ENCODE assay signal across 21 cellular contexts in genomic region chr11:17165247-17165890, GRCh38. TPM values are rescaled to one million over a fixed set of nuclear protein-coding genes. Genes with fewer than 3 reads are reported as not detected.
DNase-seq lines count a peak whose midpoint lies in the region; ATAC-seq, FAIRE-seq and TF ChIP-seq lines count a peak whose summit lies in the region.
"Had no signal": no experiment of that assay in that cellular context is flagged by ENCODE, and none has a peak within 500 bp of the region (broad histone marks: within the 10 kb centered on the region; RNA-seq: fewer than 3 reads in every experiment).

No MANE protein-coding gene starts in this region.

- H3K9me1 ChIP-seq in K562 (ENCODE audit: control insufficient read depth, insufficient read depth, low read length), result no peaks in the 10 kb centered on the region

- H3K4me1 ChIP-seq in MM.1S (ENCODE audit: low read length), result peaks cover 63% of the 10 kb centered on the region
- H3K4me1 ChIP-seq in K562 (replicated peaks in 1 of 2; ENCODE audit: control insufficient read depth in 2 of 2, insufficient read depth in 2 of 2, low read length in 2 of 2), result peaks cover 0 to 22% of the 10 kb centered on the region in 2 experiments; a peak in 4 of 5 replicates

- CTCF ChIA-PET in K562 (lab: Yijun Ruan, JAX; ENCODE audit: low intra/inter-chr PET ratio), result no interaction called here

- H3K27ac ChIP-seq in MM.1S (ENCODE audit: low read length) (peak overlapping the region; percentile 40; the same call in 1 of the 2 replicates), K562 (ENCODE audit: extremely low read depth, low read depth, low read length) (no peak overlapping the region)

- H3K9me2 ChIP-seq in MM.1S (replicated peaks; ENCODE audit: insufficient read depth, low read length), result no peaks in the 10 kb centered on the region

- H3K36me3 ChIP-seq in MM.1S (replicated peaks; ENCODE audit: insufficient read depth, low read length), result no peaks in the 10 kb centered on the region
- H3K36me3 ChIP-seq in K562 (ENCODE audit: control insufficient read depth, insufficient read depth, low read length), result peaks cover 4% of the 10 kb centered on the region; the same call in 1 of the 3 replicates

- H4K20me1 ChIP-seq in MM.1S (ENCODE audit: insufficient read depth, low read length), result no peaks in the 10 kb centered on the region
- H4K20me1 ChIP-seq in K562 (replicated peaks; ENCODE audit: control insufficient read depth, insufficient read depth, low read length), result 0 out of 2 replicates have a peak, but pooled peaks cover 3% of the 10 kb centered on the region

- no peak for TF ChIP-seq POLR2A in K562 (conservative IDR thresholded peaks at IDR 0.05)

- no peak for TF ChIP-seq RAD21 in K562 (CRISPR knock-in tag; conservative IDR thresholded peaks at IDR 0.05 in 1 of 2, IDR thresholded peaks at IDR 0.05 in 1 of 2)

- H3K27me3 Mint-ChIP-seq in CD14-positive monocyte (ENCODE audit: low read depth in 3 of 3), result peaks cover 0 to 2% (median 0%) of the 10 kb centered on the region in 3 donors
- no peaks in the 10 kb centered on the region for H3K27me3 Mint-ChIP-seq in natural killer cell treated with Interleukin-12 subunit alpha and Interleukin-12 subunit beta and Interleukin-15 and Interleukin-18, amount 100 ng/mL, for 72 hours
- H3K27me3 Mint-ChIP-seq: activated CD4-positive, alpha-beta T cell treated with anti-CD3 and anti-CD28 coated beads, Interleukin-2, amount 10 ng/mL, durations not matched to agents 7 days and 5 days; dendritic cell treated with granulocyte-macrophage colony-stimulating factor and Interleukin-4, amounts not matched to agents 40 ng/mL and 50 ng/mL, for 4 days had no signal

- H3K4me1 Mint-ChIP-seq in CD14-positive monocyte, result peaks cover 53% of the 10 kb centered on the region
- H3K4me1 Mint-ChIP-seq in natural killer cell treated with Interleukin-12 subunit alpha and Interleukin-12 subunit beta and Interleukin-15 and Interleukin-18, amount 100 ng/mL, for 72 hours (ENCODE audit: low read depth in 2 of 2), result peaks cover 47 to 60% of the 10 kb centered on the region in 2 donors

- intact Hi-C loops in CD14-positive monocyte (cut with micrococcal nuclease), result no loop called here
- intact Hi-C loops in K562 (cut with micrococcal nuclease), result no loop called here

- WGBS in K562 (ENCODE audit: insufficient coverage, low coverage, missing lambda C conversion rate), result 75% methylated on average over 10 of the region's 11 CpGs

- ATAC-seq in K562, result no peak; the same call in 2 of the 3 replicates
- no peak for ATAC-seq in natural killer cell treated with Interleukin-12 subunit alpha and Interleukin-12 subunit beta and Interleukin-15 and Interleukin-18, amount 100 ng/mL, for 72 hours
- no peak for ATAC-seq in GM19023 (IDR thresholded peaks at IDR 0.05; ENCODE audit: unreplicated experiment)
- ATAC-seq: body of pancreas had no signal

- BruUV-seq in K562 (replicated peaks; lab: Mats Ljungman, UMichigan), result no TSS peak

- DNase-seq in CD14-positive monocyte (ENCODE audit: low spot score), result no peak
- no peak for DNase-seq in MM.1S
- DNase-seq in K562 (ENCODE audit: extremely low read depth in 1 of 4, low spot score in 3 of 4), result no peak
- DNase-seq in natural killer cell treated with Interleukin-12 subunit alpha and Interleukin-12 subunit beta and Interleukin-15 and Interleukin-18, amount 100 ng/mL, for 72 hours (ENCODE audit: low spot score), result no peak
- no peak for DNase-seq in NCI-H524 (lab: John Stamatoyannopoulos, UW)
- no peak for DNase-seq in retina
- no peak for DNase-seq in midbrain (lab: John Stamatoyannopoulos, UW)
- DNase-seq: activated CD4-positive, alpha-beta T cell treated with anti-CD3 and anti-CD28 coated beads, Interleukin-2, amount 10 ng/mL, durations not matched to agents 7 days and 5 days; activated naive CD4-positive, alpha-beta T cell treated with anti-CD3 and anti-CD28 coated beads for 36 hours; body of pancreas; MG63; NCI-H2029 treated with DMSO at 0.1 percent for 48 hours; NCI-H526 treated with DMSO at 0.1 percent for 48 hours; occipital lobe; stimulated activated CD4-positive, alpha-beta T cell treated with anti-CD3 and anti-CD28 coated beads, Interleukin-4, amount 100 ng/mL, for 4 hours; testis had no signal

- no peak for TF ChIP-seq EP300 in K562 (IDR thresholded peaks at IDR 0.05; ENCODE audit: low read length)

- H3K9me3 ChIP-seq in MM.1S (replicated peaks; ENCODE audit: insufficient read depth, low read length) (no peaks in the 10 kb centered on the region), K562 (replicated peaks; ENCODE audit: control insufficient read depth, insufficient read depth, low read depth, low read length) (no peaks in the 10 kb centered on the region)
- H3K9me3 ChIP-seq: body of pancreas, MG63, mucosa of descending colon, testis had no signal

- no peak overlapping the region for H3K4me3 ChIP-seq in MM.1S (ENCODE audit: low read length)
- H3K4me3 ChIP-seq in K562, result no peak overlapping the region
- H3K4me3 ChIP-seq: body of pancreas, MG63, mucosa of descending colon, skin epidermis, testis had no signal

- no peaks in the 10 kb centered on the region for H3K9me3 Mint-ChIP-seq in CD14-positive monocyte
- peaks cover 3% of the 10 kb centered on the region for H3K9me3 Mint-ChIP-seq in natural killer cell treated with Interleukin-12 subunit alpha and Interleukin-12 subunit beta and Interleukin-15 and Interleukin-18, amount 100 ng/mL, for 72 hours
- H3K9me3 Mint-ChIP-seq: activated CD4-positive, alpha-beta T cell treated with anti-CD3 and anti-CD28 coated beads, Interleukin-2, amount 10 ng/mL, durations not matched to agents 7 days and 5 days; activated naive CD4-positive, alpha-beta T cell treated with anti-CD3 and anti-CD28 coated beads for 36 hours; dendritic cell treated with granulocyte-macrophage colony-stimulating factor and Interleukin-4, amounts not matched to agents 40 ng/mL and 50 ng/mL, for 4 days had no signal

- no peak for FAIRE-seq in K562 (lab: Jason Lieb, UNC)
- FAIRE-seq: keratinocyte had no signal

- in situ Hi-C loops in K562 (cut with MboI), result no loop called here

- H3K27me3 ChIP-seq in MM.1S (replicated peaks; ENCODE audit: insufficient read depth, low read length), result no peaks in the 10 kb centered on the region
- no peaks in the 10 kb centered on the region for H3K27me3 ChIP-seq in K562 (ENCODE audit: control insufficient read depth in 2 of 2, insufficient read depth in 2 of 2, low read length in 2 of 2)
- H3K27me3 ChIP-seq: body of pancreas, MG63, testis had no signal

- H3K4me2 ChIP-seq in MM.1S (ENCODE audit: low read depth, low read length), result peak overlapping the region; percentile 24; the same call in 1 of the 2 replicates
- H3K4me2 ChIP-seq in K562 (ENCODE audit: insufficient read depth, low read length), result no peak overlapping the region

- TF ChIP-seq CTCF in CD14-positive monocyte (IDR thresholded peaks at IDR 0.05) (no peak), MM.1S (IDR thresholded peaks at IDR 0.05; ENCODE audit: low read length) (no peak), K562 (IDR thresholded peaks at IDR 0.05 in 2 of 3, conservative IDR thresholded peaks at IDR 0.05 in 1 of 3; ENCODE audit: insufficient read depth in 2 of 3, low read depth in 1 of 3, low read length in 3 of 3) (no peak)

- H3K36me3 Mint-ChIP-seq in CD14-positive monocyte, result peaks cover 26 to 31% of the 10 kb centered on the region in 2 donors
- peaks cover 12% of the 10 kb centered on the region for H3K36me3 Mint-ChIP-seq in natural killer cell treated with Interleukin-12 subunit alpha and Interleukin-12 subunit beta and Interleukin-15 and Interleukin-18, amount 100 ng/mL, for 72 hours

- POLR2A ChIA-PET in K562 (lab: Yijun Ruan, JAX), result interaction anchor here (0.6 kb wide), 2 partner anchors 11 to 23 kb away, joined by 3 read pairs; no protein-coding TSS in a partner anchor

- peak overlapping the region in 1 of 2 donors; percentile 35 for H3K4me3 Mint-ChIP-seq in CD14-positive monocyte
- H3K4me3 Mint-ChIP-seq in natural killer cell treated with Interleukin-12 subunit alpha and Interleukin-12 subunit beta and Interleukin-15 and Interleukin-18, amount 100 ng/mL, for 72 hours, result peak overlapping the region; percentile 67
- H3K4me3 Mint-ChIP-seq: activated CD4-positive, alpha-beta T cell treated with anti-CD3 and anti-CD28 coated beads, Interleukin-2, amount 10 ng/mL, durations not matched to agents 7 days and 5 days; activated naive CD4-positive, alpha-beta T cell treated with anti-CD3 and anti-CD28 coated beads for 36 hours; dendritic cell treated with granulocyte-macrophage colony-stimulating factor and Interleukin-4, amounts not matched to agents 40 ng/mL and 50 ng/mL, for 4 days had no signal

- H3K27ac Mint-ChIP-seq in CD14-positive monocyte, result peak overlapping the region in 6 of 7 donors; percentile 49 to 81 (median 67)
- peak overlapping the region; percentile 62 to 86 for H3K27ac Mint-ChIP-seq in natural killer cell treated with Interleukin-12 subunit alpha and Interleukin-12 subunit beta and Interleukin-15 and Interleukin-18, amount 100 ng/mL, for 72 hours
- H3K27ac Mint-ChIP-seq: activated CD4-positive, alpha-beta T cell treated with anti-CD3 and anti-CD28 coated beads, Interleukin-2, amount 10 ng/mL, durations not matched to agents 7 days and 5 days; activated naive CD4-positive, alpha-beta T cell treated with anti-CD3 and anti-CD28 coated beads for 36 hours had no signal

- H3K79me2 ChIP-seq in MM.1S (ENCODE audit: low read length) (peaks cover 77% of the 10 kb centered on the region), K562 (ENCODE audit: control insufficient read depth, insufficient read depth, low read length) (peaks cover 30% of the 10 kb centered on the region)

- H3K9ac ChIP-seq in MM.1S (ENCODE audit: low read length), result no peak overlapping the region
- no peak overlapping the region for H3K9ac ChIP-seq in K562 (ENCODE audit: insufficient read depth in 1 of 2, low read depth in 2 of 2, low read length in 2 of 2)

- H2AFZ ChIP-seq in MM.1S (ENCODE audit: low read length), result no peak overlapping the region
- H2AFZ ChIP-seq in K562 (ENCODE audit: low read depth, low read length), result no peak overlapping the region

- peaks cover 28% of the 10 kb centered on the region for H3F3A ChIP-seq in MM.1S (ENCODE audit: insufficient read depth, low read length)

RNA-seq across cellular contexts. Expression of gene PIK3C2A, which starts 42.4 kb away (rescaled TPM):
- polyA plus RNA-seq in CD14-positive monocyte (1 to 10 TPM; 5.3 to 6.0 TPM), K562 (2011; rRNA removed) (24.9 and 25.2 TPM in 2 replicates), K562 (2014; fragmentation: Illumina TruSeq; extraction: Trizol) (12.5 and 15.6 TPM in 2 replicates), K562 (2014; fragmentation: Nextera tagmentation; extraction: Ambion mirVana) (1 to 10 TPM; 3.1 to 4.1 TPM), K562 (2014; rRNA removed) (8.0 and 8.1 TPM in 2 replicates)
- total RNA-seq in K562 (2011; cell fraction: chromatin; rRNA removed; ENCODE audit: low replicate concordance), result 28.0 and 175 TPM in 2 replicates
- total RNA-seq in K562 (2011; cell fraction: nucleolus; rRNA removed), result 9.2 and 13.8 TPM in 2 replicates
- total RNA-seq in K562 (2011; cell fraction: nucleoplasm; rRNA removed), result 26.8 and 30.8 TPM in 2 replicates
- total RNA-seq in K562 (2014; rRNA removed) (10.7 and 11.1 TPM in 2 replicates), K562 (2014; rRNA removed; fragmentation: Illumina TruSeq; extraction: Trizol) (23.7 and 29.9 TPM in 2 replicates), K562 (2015; rRNA removed; fragmentation: Illumina TruSeq; extraction: Trizol) (22.8 and 23.6 TPM in 2 replicates), K562 (2021) (19.0 and 19.6 TPM in 2 replicates)
- 3.6 and 9.7 TPM in 2 replicates for polyA plus RNA-seq in K562 (2011; cell fraction: cytosol; rRNA removed)
- 9.5 and 18.1 TPM in 2 replicates for polyA plus RNA-seq in K562 (2011; cell fraction: nucleus; rRNA removed)
- 9.8 and 10.4 TPM in 2 replicates for polyA plus RNA-seq in K562 (2012)
- polyA minus RNA-seq in K562 (2011; rRNA and poly(A)+ RNA removed), result 61.7 and 92.1 TPM in 2 replicates
- polyA minus RNA-seq in K562 (2011; cell fraction: cytosol; rRNA and poly(A)+ RNA removed), result 12.8 and 14.2 TPM in 2 replicates
- 19.3 and 38.9 TPM in 2 replicates for polyA minus RNA-seq in K562 (2011; cell fraction: nucleus; rRNA and poly(A)+ RNA removed)
- total RNA-seq in natural killer cell treated with Interleukin-12 subunit alpha and Interleukin-12 subunit beta and Interleukin-15 and Interleukin-18, amount 100 ng/mL, for 72 hours, result 10 to 100 TPM; 25.7 to 37.3 TPM
